8 cellular contexts compared by ENCODE assay signal in genomic region chr1:9181990-9182783, GRCh38. TPM values are rescaled to one million over a fixed set of nuclear protein-coding genes. Genes with fewer than 3 reads are reported as not detected.
DNase-seq lines count a peak whose midpoint lies in the region; ATAC-seq and TF ChIP-seq lines count a peak whose summit lies in the region.

No MANE protein-coding gene starts in this region.

- peaks cover 7% of the 10 kb centered on the region for H3K4me1 Mint-ChIP-seq in nephron

- H3K27ac Mint-ChIP-seq in nephron = peak overlapping the region in 1 of 3 experiments; percentile 34

- no peaks in the 10 kb centered on the region for H3K9me3 Mint-ChIP-seq in nephron

- peaks cover 75% of the 10 kb centered on the region for H3K27me3 Mint-ChIP-seq in nephron (ENCODE audit: low read depth)

- H3K36me3 ChIP-seq in ES-I3 (ENCODE audit: insufficient read depth, low read length) = no peaks in the 10 kb centered on the region; the same call in 1 of the 2 replicates
- H3K36me3 ChIP-seq in H7 (replicated peaks; ENCODE audit: control insufficient read depth, insufficient read depth, low read length) = peaks cover 5% of the 10 kb centered on the region

- no peak for TF ChIP-seq CTCF in nephron (IDR thresholded peaks at IDR 0.05; ENCODE audit: unreplicated experiment in 3 of 3)

- no peaks in the 10 kb centered on the region for H3K9me3 ChIP-seq in ES-I3 (ENCODE audit: control insufficient read depth, insufficient read depth, low read length)

- peak overlapping the region; percentile 81 to 86 (median 84) for H3K4me3 Mint-ChIP-seq in nephron

- peak overlapping the region; percentile 66 for H3K4me3 ChIP-seq in H7 (ENCODE audit: insufficient read depth, low read depth, low read length)

- no peak for ATAC-seq in GM21737 (IDR thresholded peaks at IDR 0.05; ENCODE audit: unreplicated experiment)

- H3K27me3 ChIP-seq in H7 (ENCODE audit: control insufficient read depth, insufficient read depth, low read length) = peaks cover 28% of the 10 kb centered on the region

- H3K4me1 ChIP-seq in ES-I3 (ENCODE audit: insufficient read depth, low read length) = peaks cover 11% of the 10 kb centered on the region

- H3K36me3 Mint-ChIP-seq in nephron (ENCODE audit: low read depth) = no peaks in the 10 kb centered on the region

- peak; percentile 81 for DNase-seq in H7
- peak; percentile 73 for DNase-seq in UCSD-AML1 (lab: John Stamatoyannopoulos, UW; ENCODE audit: unreplicated experiment)
- DNase-seq in fibroblast of gingiva (ENCODE audit: low read depth) = peak; percentile 46
- no peak for DNase-seq in NCI-H1436 treated with DMSO at 0.1 percent for 48 hours (lab: John Stamatoyannopoulos, UW)
- no peak for DNase-seq in NK-92 treated with Interleukin-12 subunit alpha and Interleukin-12 subunit beta, amount 100 ng/mL, for 24 hours (lab: John Stamatoyannopoulos, UW)

- H3K9ac ChIP-seq in ES-I3 (ENCODE audit: low read depth, low read length) = peak overlapping the region; percentile 94

RNA-seq across cellular contexts. Expression of gene H6PD, which starts 52.4 kb away (rescaled TPM):
- 13.9 and 20.2 TPM in 2 replicates for total RNA-seq in H7 (2014; rRNA removed; shearing (Covaris generic))

RNA-seq across cellular contexts. Expression of gene GPR157, which starts 53.3 kb away (rescaled TPM):
- total RNA-seq in H7 (2014; rRNA removed; shearing (Covaris generic)) = 7.5 and 24.8 TPM in 2 replicates

Comparison
In these comparisons a context has a peak if more than half of its experiments do, and no peak if none do; other contexts are left out.
1. DNase-seq: peak in H7 (single experiment), UCSD-AML1 (single experiment) and fibroblast of gingiva (single experiment); none in NCI-H1436 treated with DMSO at 0.1 percent for 48 hours (single experiment) and NK-92 treated with Interleukin-12 subunit alpha and Interleukin-12 subunit beta, amount 100 ng/mL, for 24 hours (single experiment).